Comparison of ENCODE assay signal across 17 cellular contexts in genomic region chr16:77277571-77277970, GRCh38.
DNase-seq lines count a peak whose midpoint lies in the region; ATAC-seq, FAIRE-seq and TF ChIP-seq lines count a peak whose summit lies in the region.
"Had no signal": no experiment of that assay in that cellular context is flagged by ENCODE, and none has a peak within 500 bp of the region (broad histone marks: within the 10 kb centered on the region; RNA-seq: fewer than 3 reads in every experiment).

No MANE protein-coding gene starts in this region.

- POLR2A ChIA-PET in endothelial cell of umbilical vein (lab: Charles Lee): no interaction called here

- CTCF ChIA-PET in endothelial cell of umbilical vein (lab: Charles Lee): interaction anchor here (1.6 kb wide), 1 partner anchor 28 kb away, joined by 5 read pairs; no protein-coding TSS in a partner anchor

- H3K4me1 ChIP-seq in DND-41 (ENCODE audit: insufficient read depth, low read length): peaks cover 37% of the 10 kb centered on the region
- H3K4me1 ChIP-seq in KMS-11 (ENCODE audit: low read depth, poor library complexity, severe bottlenecking): peaks cover 36% of the 10 kb centered on the region
- H3K4me1 ChIP-seq in endothelial cell of umbilical vein (ENCODE audit: control insufficient read depth, extremely low read depth, insufficient read depth, low read length): no peaks in the 10 kb centered on the region
- H3K4me1 ChIP-seq in upper lobe of right lung: no peaks in the 10 kb centered on the region
- H3K4me1 ChIP-seq: BE2C had no signal

- peaks cover 6 to 10% of the 10 kb centered on the region in 2 donors for H3K27me3 Mint-ChIP-seq in natural killer cell treated with Interleukin-12 subunit alpha and Interleukin-12 subunit beta and Interleukin-15 and Interleukin-18, amount 100 ng/mL, for 72 hours

- H3K9me3 ChIP-seq in DND-41 (ENCODE audit: insufficient read depth, low read length, severe bottlenecking) (no peaks in the 10 kb centered on the region), endothelial cell of umbilical vein (replicated peaks; ENCODE audit: control insufficient read depth, insufficient read depth, low read length) (no peaks in the 10 kb centered on the region), upper lobe of right lung (no peaks in the 10 kb centered on the region)
- H3K9me3 ChIP-seq: BE2C had no signal

- H3K36me3 Mint-ChIP-seq in natural killer cell treated with Interleukin-12 subunit alpha and Interleukin-12 subunit beta and Interleukin-15 and Interleukin-18, amount 100 ng/mL, for 72 hours: no peaks in the 10 kb centered on the region
- H3K36me3 Mint-ChIP-seq: CD8-positive, alpha-beta memory T cell had no signal

- no peak overlapping the region for H3K4me3 ChIP-seq in DND-41 (ENCODE audit: low read depth in 1 of 2, low read length in 2 of 2)
- no peak overlapping the region for H3K4me3 ChIP-seq in KMS-11 (IDR thresholded peaks at IDR 0.05; ENCODE audit: insufficient read depth, low read depth, low read length)
- no peak overlapping the region for H3K4me3 ChIP-seq in endothelial cell of umbilical vein (replicated peaks in 1 of 3; ENCODE audit: insufficient read depth in 1 of 3, low read depth in 1 of 3, low read length in 3 of 3)
- H3K4me3 ChIP-seq in upper lobe of right lung: no peak overlapping the region
- H3K4me3 ChIP-seq: GM23248 had no signal

- peak; percentile 37 for FAIRE-seq in endothelial cell of umbilical vein (lab: Jason Lieb, UNC)
- FAIRE-seq: A204.1, GM18507, H54 had no signal

- TF ChIP-seq CTCF in DND-41 (IDR thresholded peaks at IDR 0.05; ENCODE audit: borderline replicate concordance, extremely low read depth, low read length, poor library complexity, severe bottlenecking) (no peak), KMS-11 (conservative IDR thresholded peaks at IDR 0.05; ENCODE audit: low read depth, low read length) (no peak), endothelial cell of umbilical vein (IDR thresholded peaks at IDR 0.05; ENCODE audit: extremely low read depth in 1 of 2, insufficient read depth in 1 of 2, low read depth in 1 of 2, low read length in 2 of 2) (no peak), upper lobe of right lung (IDR thresholded peaks at IDR 0.05) (no peak)

- no peak overlapping the region for H3K4me3 Mint-ChIP-seq in natural killer cell treated with Interleukin-12 subunit alpha and Interleukin-12 subunit beta and Interleukin-15 and Interleukin-18, amount 100 ng/mL, for 72 hours
- H3K4me3 Mint-ChIP-seq: CD8-positive, alpha-beta memory T cell had no signal

- TF ChIP-seq POLR2A in endothelial cell of umbilical vein (IDR thresholded peaks at IDR 0.05; ENCODE audit: low read depth, low read length): no peak

- H3K27ac Mint-ChIP-seq in natural killer cell treated with Interleukin-12 subunit alpha and Interleukin-12 subunit beta and Interleukin-15 and Interleukin-18, amount 100 ng/mL, for 72 hours: no peak overlapping the region
- H3K27ac Mint-ChIP-seq: CD8-positive, alpha-beta memory T cell had no signal

- ATAC-seq in DND-41 (ENCODE audit: insufficient read depth, low read depth) (no peak), upper lobe of right lung (peak; percentile 79)
- no peak for ATAC-seq in natural killer cell treated with Interleukin-12 subunit alpha and Interleukin-12 subunit beta and Interleukin-15 and Interleukin-18, amount 100 ng/mL, for 72 hours
- ATAC-seq: HCT116 had no signal

- no peaks in the 10 kb centered on the region for H3K27me3 ChIP-seq in DND-41 (ENCODE audit: insufficient read depth, low read length, poor library complexity)
- H3K27me3 ChIP-seq in KMS-11 (ENCODE audit: insufficient read depth, low read depth): no peaks in the 10 kb centered on the region
- no peaks in the 10 kb centered on the region for H3K27me3 ChIP-seq in endothelial cell of umbilical vein (ENCODE audit: control insufficient read depth in 2 of 2, insufficient read depth in 2 of 2, low read length in 2 of 2)
- H3K27me3 ChIP-seq in upper lobe of right lung: no peaks in the 10 kb centered on the region
- H3K27me3 ChIP-seq: BE2C had no signal

- no peaks in the 10 kb centered on the region for H3K79me2 ChIP-seq in DND-41 (ENCODE audit: insufficient read depth, low read length)
- H3K79me2 ChIP-seq in KMS-11 (ENCODE audit: insufficient read depth, low read depth): no peaks in the 10 kb centered on the region
- no peaks in the 10 kb centered on the region for H3K79me2 ChIP-seq in endothelial cell of umbilical vein (ENCODE audit: control insufficient read depth, insufficient read depth, low read length)

- dilution Hi-C loops in endothelial cell of umbilical vein (cut with MboI; ENCODE audit: extremely low pct_ligation_motif_present, low sequenced_read_pairs): no loop called here

- H2AFZ ChIP-seq in DND-41 (ENCODE audit: low read depth, low read length) (peak overlapping the region; percentile 1; the same call in 1 of the 2 replicates), KMS-11 (ENCODE audit: low read depth) (no peak overlapping the region), endothelial cell of umbilical vein (ENCODE audit: low read depth, low read length) (no peak overlapping the region)
- H2AFZ ChIP-seq: GM23248 had no signal

- no peaks in the 10 kb centered on the region for H4K20me1 ChIP-seq in DND-41 (ENCODE audit: insufficient read depth, low read length)
- no peaks in the 10 kb centered on the region for H4K20me1 ChIP-seq in KMS-11 (ENCODE audit: insufficient read depth)
- no peaks in the 10 kb centered on the region for H4K20me1 ChIP-seq in endothelial cell of umbilical vein (replicated peaks; ENCODE audit: control insufficient read depth, extremely low read depth, insufficient read depth, low read length)

- H3K27ac ChIP-seq in DND-41 (ENCODE audit: low read length): peak overlapping the region; percentile 37; the same call in 1 of the 2 replicates
- H3K27ac ChIP-seq in KMS-11: no peak overlapping the region
- no peak overlapping the region for H3K27ac ChIP-seq in endothelial cell of umbilical vein (ENCODE audit: insufficient read depth, low read depth, low read length)
- H3K27ac ChIP-seq in upper lobe of right lung: no peak overlapping the region
- H3K27ac ChIP-seq: GM23248, HL-60 had no signal

- H3K9me3 Mint-ChIP-seq in natural killer cell treated with Interleukin-12 subunit alpha and Interleukin-12 subunit beta and Interleukin-15 and Interleukin-18, amount 100 ng/mL, for 72 hours: no peaks in the 10 kb centered on the region
- H3K9me3 Mint-ChIP-seq: CD8-positive, alpha-beta memory T cell had no signal

- BruUV-seq in endothelial cell of umbilical vein (replicated peaks; lab: Mats Ljungman, UMichigan): no TSS peak

- no peaks in the 10 kb centered on the region for H3K9me1 ChIP-seq in endothelial cell of umbilical vein (replicated peaks; ENCODE audit: control insufficient read depth, extremely low read depth, insufficient read depth, low read length)

- H3K4me2 ChIP-seq in DND-41 (ENCODE audit: insufficient read depth, low read length) (no peak overlapping the region), KMS-11 (peak overlapping the region; percentile 11; the same call in 1 of the 2 replicates), endothelial cell of umbilical vein (ENCODE audit: insufficient read depth, low read length) (no peak overlapping the region)

- H3K4me1 Mint-ChIP-seq in natural killer cell treated with Interleukin-12 subunit alpha and Interleukin-12 subunit beta and Interleukin-15 and Interleukin-18, amount 100 ng/mL, for 72 hours (ENCODE audit: low read depth in 2 of 2): no peaks in the 10 kb centered on the region
- H3K4me1 Mint-ChIP-seq: CD8-positive, alpha-beta memory T cell had no signal

- DNase-seq in DND-41: no peak
- no peak for DNase-seq in endothelial cell of umbilical vein (ENCODE audit: low read depth, low spot score)
- DNase-seq in upper lobe of right lung: no peak
- no peak for DNase-seq in natural killer cell treated with Interleukin-12 subunit alpha and Interleukin-12 subunit beta and Interleukin-15 and Interleukin-18, amount 100 ng/mL, for 72 hours (ENCODE audit: low spot score)
- no peak for DNase-seq in middle frontal gyrus (ENCODE audit: extremely low spot score, low spot score)
- no peak for DNase-seq in NCI-H524 (lab: John Stamatoyannopoulos, UW)
- DNase-seq: BE2C; Caco-2; CD8-positive, alpha-beta memory T cell; GM23248; IMR-90 had no signal

- H3K9ac ChIP-seq in DND-41 (ENCODE audit: low read depth, low read length) (no peak overlapping the region), KMS-11 (no peak overlapping the region), endothelial cell of umbilical vein (replicated peaks; ENCODE audit: extremely low read depth, insufficient read depth, low read length) (no peak overlapping the region)
- H3K9ac ChIP-seq: GM23248 had no signal

- intact Hi-C loops in endothelial cell of umbilical vein (cut with micrococcal nuclease): no loop called here
- intact Hi-C loops in upper lobe of right lung (cut with DNase I): no loop called here

- H3K36me3 ChIP-seq in DND-41 (ENCODE audit: insufficient read depth, low read length): no peaks in the 10 kb centered on the region
- H3K36me3 ChIP-seq in KMS-11 (ENCODE audit: insufficient read depth): no peaks in the 10 kb centered on the region
- H3K36me3 ChIP-seq in endothelial cell of umbilical vein (ENCODE audit: control insufficient read depth in 2 of 2, extremely low read depth in 1 of 2, insufficient read depth in 2 of 2, low read length in 2 of 2): no peaks in the 10 kb centered on the region
- no peaks in the 10 kb centered on the region for H3K36me3 ChIP-seq in upper lobe of right lung
- H3K36me3 ChIP-seq: BE2C had no signal

TF ChIP-seq in endothelial cell of umbilical vein, 7 proteins besides CTCF, POLR2A, EP300 and RAD21:
- no peak for TF ChIP-seq EZH2 (IDR thresholded peaks at IDR 0.05; ENCODE audit: borderline replicate concordance, low read depth, low read length, severe bottlenecking)
- TF ChIP-seq JUN (IDR thresholded peaks at IDR 0.05; ENCODE audit: borderline replicate concordance, insufficient read depth, insufficient read length, low read depth): no peak
- no peak for TF ChIP-seq MYC (IDR thresholded peaks at IDR 0.05; ENCODE audit: low read depth, low read length)
- TF ChIP-seq GATA2 (IDR thresholded peaks at IDR 0.05; ENCODE audit: insufficient read depth, insufficient read length, low read depth, low read length): no peak
- no peak for TF ChIP-seq FOS (IDR thresholded peaks at IDR 0.05; ENCODE audit: borderline replicate concordance, insufficient read depth, low read length)
- TF ChIP-seq POLR2AphosphoS5 (IDR thresholded peaks at IDR 0.05; ENCODE audit: insufficient read depth, low read depth, low read length): no peak
- no peak for TF ChIP-seq MAX (IDR thresholded peaks at IDR 0.05; ENCODE audit: insufficient read depth, insufficient read length)
